In genomic region chr14:65613251-65613650, GRCh38 we compare ENCODE assay signal across 8 cellular contexts.
"Had no signal": no experiment of that assay in that cellular context is flagged by ENCODE, and none has a peak within 500 bp of the region (broad histone marks: within the 10 kb centered on the region; RNA-seq: fewer than 3 reads in every experiment).

No MANE protein-coding gene starts in this region.

- H3K4me3 Mint-ChIP-seq: IgD-negative memory B cell had no signal

- H3K4me3 ChIP-seq: K562 had no signal

- H3K27me3 Mint-ChIP-seq: IgD-negative memory B cell had no signal

- H3K27ac Mint-ChIP-seq: IgD-negative memory B cell had no signal

- H3K27ac ChIP-seq: HL-60, KMS-11 had no signal

- H3K4me2 ChIP-seq: KMS-11 had no signal

- DNase-seq: IMR-90, KBM-7, KG1 had no signal

- ATAC-seq: HepG2, K562 had no signal

- H3K9ac ChIP-seq: KMS-11 had no signal
